ENCODE assay signal across 16 cellular contexts in the genomic region with DNA sequence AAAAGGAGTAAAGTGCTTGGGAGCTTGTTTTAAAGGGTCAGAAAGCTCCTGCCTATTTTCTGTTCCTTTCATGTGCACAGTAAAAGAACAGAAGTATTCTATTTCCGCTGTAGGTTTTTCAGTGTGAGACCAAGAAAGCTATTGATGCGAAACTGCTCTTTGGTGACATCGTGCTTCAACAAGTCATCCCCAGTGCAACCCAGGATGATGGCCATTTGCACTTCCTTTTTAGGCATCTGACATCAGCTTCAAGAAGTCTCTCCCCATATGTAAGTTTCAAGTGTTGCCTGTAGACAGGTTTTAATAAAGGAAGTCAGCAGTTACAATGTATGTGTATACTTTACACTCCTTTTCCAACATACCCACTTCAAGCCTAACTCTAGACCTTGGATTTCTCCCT.
DNase-seq lines count a peak whose midpoint lies in the region; ATAC-seq and TF ChIP-seq lines count a peak whose summit lies in the region.
"Had no signal": no experiment of that assay in that cellular context is flagged by ENCODE, and none has a peak within 500 bp of the region (broad histone marks: within the 10 kb centered on the region; RNA-seq: fewer than 3 reads in every experiment).

No MANE protein-coding gene starts in this region.

- H3K4me3 Mint-ChIP-seq in chondrocyte (ENCODE audit: unreplicated experiment) = no peak overlapping the region
- H3K4me3 Mint-ChIP-seq: CD8-positive, alpha-beta T cell had no signal

- no peaks in the 10 kb centered on the region for H3K27me3 ChIP-seq in BLaER1
- H3K27me3 ChIP-seq: heart left ventricle, pancreas had no signal

- ATAC-seq in GM18907 (IDR thresholded peaks at IDR 0.05; ENCODE audit: unreplicated experiment) = peak; percentile 60
- ATAC-seq in GM21786 (IDR thresholded peaks at IDR 0.05; ENCODE audit: unreplicated experiment) = peak; percentile 92
- ATAC-seq in HG03439 (IDR thresholded peaks at IDR 0.05; ENCODE audit: unreplicated experiment) = peak; percentile 66
- ATAC-seq in GM19328 (IDR thresholded peaks at IDR 0.05; ENCODE audit: unreplicated experiment) = no peak
- ATAC-seq: CD8-positive, alpha-beta T cell; esophagus mucosa; heart left ventricle; mucosa of descending colon; pancreas had no signal

- no peaks in the 10 kb centered on the region for H4K20me1 ChIP-seq in BLaER1

- no peaks in the 10 kb centered on the region for H3K9me3 ChIP-seq in BLaER1
- H3K9me3 ChIP-seq: mucosa of descending colon, pancreas had no signal

- H3K36me3 Mint-ChIP-seq in chondrocyte (ENCODE audit: low read depth) = no peaks in the 10 kb centered on the region
- H3K36me3 Mint-ChIP-seq: CD8-positive, alpha-beta T cell had no signal

- peaks cover 11% of the 10 kb centered on the region for H3K4me1 ChIP-seq in BLaER1
- H3K4me1 ChIP-seq: heart left ventricle, pancreas had no signal

- H3K4me2 ChIP-seq in BLaER1 = peak overlapping the region; percentile 52

- DNase-seq in chondrocyte (ENCODE audit: low spot score) = no peak
- DNase-seq in LoVo (ENCODE audit: low spot score) = no peak
- DNase-seq in head of caudate nucleus = no peak
- DNase-seq: activated effector memory CD4-positive, alpha-beta T cell treated with Interleukin-2 at 50 U/mL for 16 hours; CD8-positive, alpha-beta T cell; cortex of kidney; heart left ventricle; mucosa of descending colon; OCI-M1; pancreas had no signal

- intact Hi-C loops in head of caudate nucleus (cut with DNase I) = no loop called here

- peaks cover 1% of the 10 kb centered on the region for H3K27me3 Mint-ChIP-seq in chondrocyte (ENCODE audit: low read depth)

- no peak overlapping the region for H3K9ac ChIP-seq in BLaER1

- H3K36me3 ChIP-seq in BLaER1 = no peaks in the 10 kb centered on the region
- H3K36me3 ChIP-seq: heart left ventricle, pancreas had no signal

- no peak overlapping the region for H3K27ac ChIP-seq in BLaER1
- H3K27ac ChIP-seq: heart left ventricle, pancreas had no signal

- no peak overlapping the region for H3K27ac Mint-ChIP-seq in chondrocyte (ENCODE audit: unreplicated experiment)
- H3K27ac Mint-ChIP-seq: CD8-positive, alpha-beta T cell had no signal

- H3K9me3 Mint-ChIP-seq in chondrocyte (ENCODE audit: low read depth) = peaks cover 14% of the 10 kb centered on the region
- H3K9me3 Mint-ChIP-seq: CD8-positive, alpha-beta T cell had no signal

- no peak for TF ChIP-seq CTCF in chondrocyte (IDR thresholded peaks at IDR 0.05)

- no peak overlapping the region for H3K4me3 ChIP-seq in BLaER1
- H3K4me3 ChIP-seq: heart left ventricle, mucosa of descending colon, pancreas had no signal

- H3K4me1 Mint-ChIP-seq in chondrocyte (ENCODE audit: low read depth) = no peaks in the 10 kb centered on the region
